Comparison of ENCODE assay signal across 8 cellular contexts in genomic region chr1:163071381-163072255, GRCh38. TPM values are rescaled to one million over a fixed set of nuclear protein-coding genes. Genes with fewer than 3 reads are reported as not detected.
A peak's percentile ranks its signal among the peaks of the same experiment; 100 is the strongest.
DNase-seq lines count a peak whose midpoint lies in the region; ATAC-seq and TF ChIP-seq lines count a peak whose summit lies in the region.

No MANE protein-coding gene starts in this region.

- no peak overlapping the region for H2BK120ac ChIP-seq in mesendoderm (ENCODE audit: low read depth, low read length)

- H3K36me3 ChIP-seq in mesendoderm (ENCODE audit: control insufficient read depth, insufficient read depth, low read length) (no peaks in the 10 kb centered on the region), thoracic aorta (peaks cover 15% of the 10 kb centered on the region)

- no peak overlapping the region for H3K56ac ChIP-seq in mesendoderm (ENCODE audit: low read length)

- H3K9me3 ChIP-seq in thoracic aorta = no peaks in the 10 kb centered on the region

- DNase-seq in DMS79 treated with DMSO at 0.1 percent for 48 hours (lab: John Stamatoyannopoulos, UW) (peak; percentile 3), DMS79 (lab: John Stamatoyannopoulos, UW) (no peak), HEK293T (ENCODE audit: extremely low spot score) (peak; percentile 76), NCI-H2081 (lab: John Stamatoyannopoulos, UW) (peak; percentile 86 to 93), UCSD-AML1 (lab: John Stamatoyannopoulos, UW; ENCODE audit: unreplicated experiment) (peak; percentile 25), dermis blood vessel endothelial cell (peak; percentile 88), mesendoderm (peak; percentile 72), thoracic aorta (ENCODE audit: low spot score) (peak; percentile 36)

- no peak overlapping the region for H3K23ac ChIP-seq in mesendoderm (ENCODE audit: low read length)

- H3K4me3 ChIP-seq in mesendoderm (ENCODE audit: low read length) (no peak overlapping the region), thoracic aorta (peak overlapping the region; percentile 70)

- H4K5ac ChIP-seq in mesendoderm (ENCODE audit: low read length) = peak overlapping the region; percentile 53

- H3K18ac ChIP-seq in mesendoderm (ENCODE audit: low read length) = no peak overlapping the region

- no peak overlapping the region for H2AK5ac ChIP-seq in mesendoderm (ENCODE audit: low read length)

- H3K27me3 ChIP-seq in mesendoderm (ENCODE audit: insufficient read depth, low read length, poor library complexity) = no peaks in the 10 kb centered on the region
- H3K27me3 ChIP-seq in thoracic aorta (replicated peaks; ENCODE audit: insufficient read depth) = no peaks in the 10 kb centered on the region

- H4K8ac ChIP-seq in mesendoderm (ENCODE audit: low read depth, low read length) = no peak overlapping the region

- H3K4ac ChIP-seq in mesendoderm (ENCODE audit: low read depth, low read length) = no peak overlapping the region

- H3K4me1 ChIP-seq in mesendoderm (ENCODE audit: control insufficient read depth, low read depth, low read length) (no peaks in the 10 kb centered on the region), thoracic aorta (ENCODE audit: control insufficient read depth in 1 of 2, low read depth in 2 of 2) (peaks cover 6 to 56% of the 10 kb centered on the region in 2 donors)

- peak; percentile 70 for TF ChIP-seq CTCF in thoracic aorta (IDR thresholded peaks at IDR 0.05)

- H2BK5ac ChIP-seq in mesendoderm (ENCODE audit: low read length) = no peak overlapping the region

- no peak overlapping the region for H3K4me2 ChIP-seq in mesendoderm (ENCODE audit: low read length)

- H3K9ac ChIP-seq in mesendoderm (ENCODE audit: low read length) = no peak overlapping the region

- H2BK15ac ChIP-seq in mesendoderm (replicated peaks; ENCODE audit: low read depth) = no peak overlapping the region

- CTCF ChIA-PET in HEK293T (lab: Yijun Ruan, JAX) = interaction anchor here (0.8 to 1.1 kb wide), 2 partner anchors 104 to 245 kb away, joined by 3 to 4 read pairs; no protein-coding TSS in a partner anchor

- H3K27ac ChIP-seq in mesendoderm (ENCODE audit: low read depth, low read length) = no peak overlapping the region
- peak overlapping the region; percentile 65 to 67 for H3K27ac ChIP-seq in thoracic aorta

- no CpG with 5 or more reads among the region's 6 CpGs for WGBS in mesendoderm (ENCODE audit: extremely low coverage, insufficient coverage, low lambda C conversion rate)

- POLR2A ChIA-PET in HEK293T (lab: Yijun Ruan, JAX) = no interaction called here

- no peaks in the 10 kb centered on the region for H3K79me1 ChIP-seq in mesendoderm (ENCODE audit: low read length)

- no peak for ATAC-seq in thoracic aorta (ENCODE audit: insufficient number of reproducible peaks, low FRiP score, low read depth)

- no peaks in the 10 kb centered on the region for H3K79me2 ChIP-seq in mesendoderm (ENCODE audit: control insufficient read depth, insufficient read depth, low read length)

TF ChIP-seq in HEK293T, 16 proteins besides CTCF, POLR2A, EP300 and RAD21:
- TF ChIP-seq FOXA1 (IDR thresholded peaks at IDR 0.05) = no peak
- no peak for TF ChIP-seq ZNF384 (IDR thresholded peaks at IDR 0.05)
- no peak for TF ChIP-seq SP1 (IDR thresholded peaks at IDR 0.05)
- TF ChIP-seq ELF4 (IDR thresholded peaks at IDR 0.05) = no peak
- no peak for TF ChIP-seq LEF1 (IDR thresholded peaks at IDR 0.05; ENCODE audit: borderline replicate concordance)
- TF ChIP-seq CTBP1 (IDR thresholded peaks at IDR 0.05; ENCODE audit: borderline replicate concordance) = no peak
- TF ChIP-seq L3MBTL2 (conservative IDR thresholded peaks at IDR 0.05) = no peak
- TF ChIP-seq HDGF (IDR thresholded peaks at IDR 0.05; ENCODE audit: borderline replicate concordance) = no peak
- TF ChIP-seq FOXM1 (IDR thresholded peaks at IDR 0.05; ENCODE audit: borderline replicate concordance) = no peak
- TF ChIP-seq TARDBP (IDR thresholded peaks at IDR 0.05) = no peak
- no peak for TF ChIP-seq BHLHE40 (IDR thresholded peaks at IDR 0.05; ENCODE audit: borderline replicate concordance)
- TF ChIP-seq SUZ12 (IDR thresholded peaks at IDR 0.05) = no peak
- no peak for TF ChIP-seq ARNT (IDR thresholded peaks at IDR 0.05)
- no peak for TF ChIP-seq NFRKB (IDR thresholded peaks at IDR 0.05)
- TF ChIP-seq FOXK2 (IDR thresholded peaks at IDR 0.05) = no peak
- TF ChIP-seq PKNOX1 (IDR thresholded peaks at IDR 0.05) = no peak

RNA-seq across cellular contexts. Expression of gene RGS4, which starts 2.5 kb away (rescaled TPM):
- total RNA-seq in dermis blood vessel endothelial cell (9.2 and 26.5 TPM in 2 replicates), thoracic aorta (10 to 100 TPM; 32.6 to 52.0 TPM)
- polyA plus RNA-seq in mesendoderm (2013, experiment 1 of 2) = 0.90 TPM
- 0.53 TPM for polyA plus RNA-seq in mesendoderm (2013, experiment 2 of 2)
